ENCODE assay signal across 14 cellular contexts in genomic region chr5:11617080-11617479, GRCh38.
DNase-seq lines count a peak whose midpoint lies in the region; ATAC-seq, FAIRE-seq and TF ChIP-seq lines count a peak whose summit lies in the region.
"Had no signal": no experiment of that assay in that cellular context is flagged by ENCODE, and none has a peak within 500 bp of the region (broad histone marks: within the 10 kb centered on the region; RNA-seq: fewer than 3 reads in every experiment).

No MANE protein-coding gene starts in this region.

- no peaks in the 10 kb centered on the region for H3K36me3 Mint-ChIP-seq in astrocyte (ENCODE audit: low read depth, unreplicated experiment)
- H3K36me3 Mint-ChIP-seq: CD14-positive monocyte; CD8-positive, alpha-beta T cell had no signal

- H3K9me3 Mint-ChIP-seq in astrocyte (ENCODE audit: unreplicated experiment), result no peaks in the 10 kb centered on the region
- H3K9me3 Mint-ChIP-seq: CD8-positive, alpha-beta T cell had no signal

- FAIRE-seq in astrocyte (lab: Jason Lieb, UNC) (no peak), urothelium cell line (lab: Jason Lieb, UNC) (peak; percentile 9)
- FAIRE-seq: A549, K562 had no signal

- H3K9ac ChIP-seq in astrocyte (ENCODE audit: low read length), result no peak overlapping the region

- H2AFZ ChIP-seq in astrocyte (ENCODE audit: low read depth, low read length), result no peak overlapping the region

- no peaks in the 10 kb centered on the region for H3K4me1 ChIP-seq in astrocyte (ENCODE audit: insufficient read depth, low read length)
- H3K4me1 ChIP-seq: A549 had no signal

- peaks cover 7% of the 10 kb centered on the region for H3K4me1 Mint-ChIP-seq in astrocyte (ENCODE audit: low read depth, unreplicated experiment)
- H3K4me1 Mint-ChIP-seq: CD14-positive monocyte had no signal

- no peak for TF ChIP-seq CTCF in astrocyte (IDR thresholded peaks at IDR 0.05; ENCODE audit: insufficient read depth, low read depth, low read length)

- peak; percentile 2 for DNase-seq in ELR (ENCODE audit: low read depth)
- DNase-seq in HT1080 (ENCODE audit: low read depth), result peak; percentile 28
- DNase-seq in astrocyte (ENCODE audit: low read depth), result peak; percentile 8
- DNase-seq in urothelium cell line (ENCODE audit: low spot score), result no peak
- DNase-seq in HCEC 1CT, result no peak
- DNase-seq: CD8-positive, alpha-beta T cell; COR-L47; DND-41; H7 had no signal

- ATAC-seq in GM19328 (IDR thresholded peaks at IDR 0.05; ENCODE audit: unreplicated experiment) (no peak), HG03378 (IDR thresholded peaks at IDR 0.05; ENCODE audit: unreplicated experiment) (no peak)
- ATAC-seq: A549; CD8-positive, alpha-beta T cell; K562 had no signal

- H4K20me1 ChIP-seq in astrocyte (ENCODE audit: insufficient read depth, low read length), result no peaks in the 10 kb centered on the region

- H3K79me2 ChIP-seq in astrocyte (ENCODE audit: insufficient read depth, low read length), result no peaks in the 10 kb centered on the region

- no peak overlapping the region for H3K4me3 Mint-ChIP-seq in astrocyte (ENCODE audit: unreplicated experiment)
- H3K4me3 Mint-ChIP-seq: CD14-positive monocyte; CD8-positive, alpha-beta T cell had no signal

- H3K27me3 ChIP-seq in astrocyte (ENCODE audit: insufficient read depth, low read length), result no peaks in the 10 kb centered on the region

- no peak overlapping the region for H3K27ac Mint-ChIP-seq in astrocyte (ENCODE audit: unreplicated experiment)
- H3K27ac Mint-ChIP-seq: CD14-positive monocyte; CD8-positive, alpha-beta T cell had no signal

- no peak overlapping the region for H3K4me2 ChIP-seq in astrocyte (ENCODE audit: low read length)
- H3K4me2 ChIP-seq: A549 had no signal

- H3K36me3 ChIP-seq in astrocyte (ENCODE audit: insufficient read depth, low read length), result no peaks in the 10 kb centered on the region

- no peaks in the 10 kb centered on the region for H3K27me3 Mint-ChIP-seq in astrocyte (ENCODE audit: low read depth, unreplicated experiment)

- H3K4me3 ChIP-seq in astrocyte (ENCODE audit: insufficient read depth, low read depth, low read length), result no peak overlapping the region
- H3K4me3 ChIP-seq: A549, K562 had no signal

- no peak overlapping the region for H3K27ac ChIP-seq in astrocyte (ENCODE audit: low read depth, low read length)
- H3K27ac ChIP-seq: A549 had no signal

- H3K9me3 ChIP-seq in astrocyte (ENCODE audit: insufficient read depth, low read depth, low read length), result no peaks in the 10 kb centered on the region
- H3K9me3 ChIP-seq: A549 had no signal

Comparison
In these comparisons a context has a peak if more than half of its experiments do, and no peak if none do; other contexts are left out.
1. DNase-seq: peak in ELR (single experiment), HT1080 (single experiment) and astrocyte (single experiment); none in urothelium cell line (single experiment) and HCEC 1CT (single experiment).